ENCODE assay signal across 4 cellular contexts in genomic region chr19:38602856-38603255, GRCh38. TPM values are rescaled to one million over a fixed set of nuclear protein-coding genes. Genes with fewer than 3 reads are reported as not detected.
"Had no signal": no experiment of that assay in that cellular context is flagged by ENCODE, and none has a peak within 500 bp of the region (broad histone marks: within the 10 kb centered on the region; RNA-seq: fewer than 3 reads in every experiment).

No MANE protein-coding gene starts in this region.

RNA-seq across cellular contexts. Expression of gene MAP4K1, which starts 14.9 kb away (rescaled TPM):
- total RNA-seq: dermis blood vessel endothelial cell, dermis microvascular lymphatic vessel endothelial cell, fibroblast of villous mesenchyme, glomerular endothelial cell had no signal
